ENCODE assay signal across 9 cellular contexts in the genomic region with DNA sequence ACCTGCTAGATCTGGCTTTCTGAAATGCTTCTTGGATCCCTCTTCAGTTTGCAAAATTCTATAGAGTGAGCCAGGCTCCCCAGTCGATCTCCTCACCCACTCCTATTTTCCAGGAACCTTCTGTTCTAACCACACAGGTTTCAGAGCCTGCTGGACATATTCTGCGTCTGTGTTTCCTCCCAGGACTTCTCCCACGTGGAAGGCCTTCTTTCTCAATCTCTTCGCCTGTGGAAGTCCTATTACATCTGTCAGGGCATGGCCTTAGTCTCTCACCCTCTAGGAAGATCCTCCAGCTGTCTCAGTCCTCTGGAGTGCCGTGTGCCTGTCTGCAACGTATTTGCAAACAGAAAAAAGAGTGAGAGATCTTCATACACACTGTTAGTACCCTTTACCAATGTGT.
DNase-seq lines count a peak whose midpoint lies in the region; ATAC-seq and TF ChIP-seq lines count a peak whose summit lies in the region.
"Had no signal": no experiment of that assay in that cellular context is flagged by ENCODE, and none has a peak within 500 bp of the region (broad histone marks: within the 10 kb centered on the region; RNA-seq: fewer than 3 reads in every experiment).

No MANE protein-coding gene starts in this region.

- H3K27me3 ChIP-seq in BLaER1 treated with 17β-estradiol and CSF1 and Interleukin-3, amounts not matched to agents 10 nM and 100 nM: peaks cover 0 to 16% (median 8%) of the 10 kb centered on the region in 11 experiments; a peak in 13 of 22 replicates

- CTCF ChIA-PET in RWPE1 (lab: Yijun Ruan, JAX): interaction anchor here (0.6 to 1.7 kb wide), 5 partner anchors 41 to 331 kb away, joined by 3 to 7 read pairs (median 3); no protein-coding TSS in a partner anchor

- H3K27ac ChIP-seq in BLaER1 treated with 17β-estradiol and CSF1 and Interleukin-3, amounts not matched to agents 10 nM and 100 nM: peak overlapping the region in 10 of 11 experiments; percentile 32 to 96 (median 86); a peak in 15 of 22 replicates
- peak overlapping the region; percentile 84 for H3K27ac ChIP-seq in RWPE1

- peaks cover 0 to 3% (median 0%) of the 10 kb centered on the region in 11 experiments; a peak in 1 of 22 replicates for H4K20me1 ChIP-seq in BLaER1 treated with 17β-estradiol and CSF1 and Interleukin-3, amounts not matched to agents 10 nM and 100 nM

- H3K4me3 ChIP-seq in BLaER1 treated with 17β-estradiol and CSF1 and Interleukin-3, amounts not matched to agents 10 nM and 100 nM: no peak overlapping the region

- POLR2A ChIA-PET in RWPE1 (lab: Yijun Ruan, JAX; ENCODE audit: low non-redundant PET): interaction anchor here (1.1 kb wide), 1 partner anchor 39 kb away, joined by 3 read pairs; a partner anchor contains a TSS

- TF ChIP-seq CTCF in RWPE1 (conservative IDR thresholded peaks at IDR 0.05; ENCODE audit: low read depth): no peak

- no peak for ATAC-seq in GM18870 (IDR thresholded peaks at IDR 0.05; ENCODE audit: unreplicated experiment)
- no peak for ATAC-seq in GM18519 (IDR thresholded peaks at IDR 0.05; ENCODE audit: low FRiP score, unreplicated experiment)

- H3K4me2 ChIP-seq in BLaER1 treated with 17β-estradiol and CSF1 and Interleukin-3, amounts not matched to agents 10 nM and 100 nM: peak overlapping the region in 9 of 11 experiments; percentile 95 to 100 (median 98); a peak in 15 of 22 replicates

- peaks cover 0 to 10% (median 0%) of the 10 kb centered on the region in 11 experiments; a peak in 2 of 22 replicates for H3K9me3 ChIP-seq in BLaER1 treated with 17β-estradiol and CSF1 and Interleukin-3, amounts not matched to agents 10 nM and 100 nM (replicated peaks in 1 of 11)

- peak overlapping the region in 9 of 11 experiments; percentile 17 to 85 (median 82); a peak in 12 of 22 replicates for H3K9ac ChIP-seq in BLaER1 treated with 17β-estradiol and CSF1 and Interleukin-3, amounts not matched to agents 10 nM and 100 nM

- DNase-seq in RWPE1 (ENCODE audit: low spot score) (no peak), fibroblast of gingiva (ENCODE audit: low read depth) (peak; percentile 57), non-pigmented ciliary epithelial cell (ENCODE audit: low read depth) (peak; percentile 8), NOMO-1 treated with dmso at 0.1 percent for 144 hours (lab: John Stamatoyannopoulos, UW; ENCODE audit: unreplicated experiment) (no peak), NCI-H69 (lab: John Stamatoyannopoulos, UW) (no peak)
- DNase-seq: DND-41 had no signal

- H3K4me1 ChIP-seq in BLaER1 treated with 17β-estradiol and CSF1 and Interleukin-3, amounts not matched to agents 10 nM and 100 nM: peaks cover 26 to 75% (median 52%) of the 10 kb centered on the region in 10 experiments

- peaks cover 0 to 20% (median 4%) of the 10 kb centered on the region in 11 experiments; a peak in 10 of 22 replicates for H3K36me3 ChIP-seq in BLaER1 treated with 17β-estradiol and CSF1 and Interleukin-3, amounts not matched to agents 10 nM and 100 nM

Comparison
In these comparisons a context has a peak if more than half of its experiments do, and no peak if none do; other contexts are left out.
1. DNase-seq: peak in fibroblast of gingiva (single experiment) and non-pigmented ciliary epithelial cell (single experiment); none in RWPE1 (single experiment), NOMO-1 treated with dmso at 0.1 percent for 144 hours (single experiment) and NCI-H69 (single experiment).